In genomic region chr10:42989481-42989921, GRCh38 we compare ENCODE assay signal across 1 cellular context.
TF ChIP-seq lines count a peak whose summit lies in the region.

No MANE protein-coding gene starts in this region.

TF ChIP-seq in WTC11, 78 proteins besides CTCF, POLR2A, EP300 and RAD21 (continued from another document):
- TF ChIP-seq PRRX2 (CRISPR knock-in tag; IDR thresholded peaks at IDR 0.05) (no peak), CREM (CRISPR knock-in tag; IDR thresholded peaks at IDR 0.05) (no peak), NFATC4 (CRISPR knock-in tag; IDR thresholded peaks at IDR 0.05) (no peak), TEAD4 (CRISPR knock-in tag; IDR thresholded peaks at IDR 0.05) (no peak)
